Comparison of ENCODE assay signal across 1 cellular context in genomic region chr3:127455541-127456450, GRCh38.
TF ChIP-seq lines count a peak whose summit lies in the region.

No MANE protein-coding gene starts in this region.

TF ChIP-seq in HepG2, 621 proteins besides CTCF, POLR2A, EP300 and RAD21 (continued from another document and continues in another):
- no peak for TF ChIP-seq KIAA2018 (CRISPR knock-in tag; IDR thresholded peaks at IDR 0.05; ENCODE audit: borderline replicate concordance)
- no peak for TF ChIP-seq STAT5B (CRISPR knock-in tag; IDR thresholded peaks at IDR 0.05)
- TF ChIP-seq ZNF280D (CRISPR knock-in tag; IDR thresholded peaks at IDR 0.05): no peak
- no peak for TF ChIP-seq ZNF660 (CRISPR knock-in tag; IDR thresholded peaks at IDR 0.05; ENCODE audit: borderline replicate concordance, low read depth)
- TF ChIP-seq IRF1 (CRISPR knock-in tag; IDR thresholded peaks at IDR 0.05; ENCODE audit: low read depth): no peak
- no peak for TF ChIP-seq MBNL3 (CRISPR knock-in tag; conservative IDR thresholded peaks at IDR 0.05)
- TF ChIP-seq NFRKB (IDR thresholded peaks at IDR 0.05): no peak
- TF ChIP-seq ZNF556 (CRISPR knock-in tag; IDR thresholded peaks at IDR 0.05; ENCODE audit: borderline replicate concordance): no peak
- no peak for TF ChIP-seq JUND (CRISPR knock-in tag; IDR thresholded peaks at IDR 0.05)
- peak; percentile 84 for TF ChIP-seq UBTF (CRISPR knock-in tag; IDR thresholded peaks at IDR 0.05)
- TF ChIP-seq TRIM22 (IDR thresholded peaks at IDR 0.05): no peak
- TF ChIP-seq SSRP1 (CRISPR knock-in tag; IDR thresholded peaks at IDR 0.05): no peak
- no peak for TF ChIP-seq ZBTB2 (CRISPR knock-in tag; IDR thresholded peaks at IDR 0.05; ENCODE audit: low read depth)
- TF ChIP-seq MIER3 (CRISPR knock-in tag; IDR thresholded peaks at IDR 0.05; ENCODE audit: borderline replicate concordance): no peak
- no peak for TF ChIP-seq CSRNP2 (CRISPR knock-in tag; conservative IDR thresholded peaks at IDR 0.05; ENCODE audit: low read depth)
- peak; percentile 27; the same call in 1 of the 2 replicates for TF ChIP-seq ZNF614 (CRISPR knock-in tag; IDR thresholded peaks at IDR 0.05; ENCODE audit: borderline replicate concordance)
- no peak for TF ChIP-seq CHD4 (IDR thresholded peaks at IDR 0.05; ENCODE audit: borderline replicate concordance, low read length)
- TF ChIP-seq TFDP2 (CRISPR knock-in tag; IDR thresholded peaks at IDR 0.05): no peak
- TF ChIP-seq ZNF644 (CRISPR knock-in tag; IDR thresholded peaks at IDR 0.05; ENCODE audit: low read depth): no peak
- no peak for TF ChIP-seq ZBTB1 (CRISPR knock-in tag; IDR thresholded peaks at IDR 0.05; ENCODE audit: borderline replicate concordance)
- TF ChIP-seq PITX1 (CRISPR knock-in tag; IDR thresholded peaks at IDR 0.05): no peak; the same call in 1 of the 2 replicates
- TF ChIP-seq ZNF616 (CRISPR knock-in tag; IDR thresholded peaks at IDR 0.05; ENCODE audit: low read depth): no peak
- no peak for TF ChIP-seq ZNF275 (CRISPR knock-in tag; IDR thresholded peaks at IDR 0.05; ENCODE audit: borderline replicate concordance)
- no peak for TF ChIP-seq SIX4 (CRISPR knock-in tag; IDR thresholded peaks at IDR 0.05)
- no peak for TF ChIP-seq HMGXB3 (CRISPR knock-in tag; IDR thresholded peaks at IDR 0.05; ENCODE audit: borderline replicate concordance)
- TF ChIP-seq PHF8 (CRISPR knock-in tag; IDR thresholded peaks at IDR 0.05): no peak
